28 cellular contexts compared by ENCODE assay signal in genomic region chr14:32379447-32379846, GRCh38.
"Had no signal": no experiment of that assay in that cellular context is flagged by ENCODE, and none has a peak within 500 bp of the region (broad histone marks: within the 10 kb centered on the region; RNA-seq: fewer than 3 reads in every experiment).

No MANE protein-coding gene starts in this region.

- FAIRE-seq: astrocyte had no signal

- H3K9ac ChIP-seq: parathyroid adenoma had no signal

- ATAC-seq: activated CD8-positive, alpha-beta T cell treated with anti-CD3 and anti-CD28 coated beads for 36 hours; activated T-cell treated with anti-CD3 and anti-CD28 coated beads, Interleukin-2, amount 50 U/mL, for 4 hours; activated T-helper 17 cell treated with anti-CD3 and anti-CD28 coated beads, Interleukin-2, amount 50 U/mL, for 72 hours; gastroesophageal sphincter; naive thymus-derived CD4-positive, alpha-beta T cell; stimulated activated naive B cell treated with anti-CD40 and anti-IgM and Interleukin-4, amounts not matched to agents 10 μg/mL and 1 μg/mL and 100 μg/mL, for 72 hours; upper lobe of right lung had no signal

- H3K27me3 ChIP-seq: brain microvascular endothelial cell, dorsolateral prefrontal cortex, gastroesophageal sphincter, suprapubic skin, tibial artery, upper lobe of right lung had no signal

- H3K4me3 Mint-ChIP-seq: activated B cell treated with CpG ODN at 0.5 μM for 24 hours; activated CD8-positive, alpha-beta T cell treated with anti-CD3 and anti-CD28 coated beads for 36 hours; activated T-cell treated with anti-CD3 and anti-CD28 coated beads, Interleukin-2, amount 50 U/mL, for 4 hours; activated T-helper 17 cell treated with anti-CD3 and anti-CD28 coated beads, Interleukin-2, amount 50 U/mL, for 72 hours; naive thymus-derived CD4-positive, alpha-beta T cell; stimulated activated naive B cell treated with anti-CD40 and anti-IgM and Interleukin-4, amounts not matched to agents 10 μg/mL and 1 μg/mL and 100 μg/mL, for 72 hours had no signal

- H3K36me3 ChIP-seq: brain microvascular endothelial cell, gastroesophageal sphincter, left ventricle myocardium inferior, suprapubic skin, tibial artery, upper lobe of right lung had no signal

- H3K4me1 Mint-ChIP-seq: activated B cell treated with CpG ODN at 0.5 μM for 24 hours had no signal

- H2AFZ ChIP-seq: hepatocyte, parathyroid adenoma had no signal

- H3K4me3 ChIP-seq: coronary artery, dorsolateral prefrontal cortex, gastroesophageal sphincter, hepatocyte, left ventricle myocardium inferior, lung, psoas muscle, suprapubic skin, tibial artery, upper lobe of right lung had no signal

- H3K27me3 Mint-ChIP-seq: activated B cell treated with CpG ODN at 0.5 μM for 24 hours; activated CD8-positive, alpha-beta T cell treated with anti-CD3 and anti-CD28 coated beads for 36 hours; naive thymus-derived CD4-positive, alpha-beta T cell had no signal

- H3K9me3 ChIP-seq: gastroesophageal sphincter, left ventricle myocardium inferior, psoas muscle, suprapubic skin, tibial artery, upper lobe of right lung had no signal

- H3K27ac ChIP-seq: brain microvascular endothelial cell, coronary artery, gastroesophageal sphincter, hepatocyte, left ventricle myocardium inferior, parathyroid adenoma, psoas muscle, suprapubic skin, tibial artery, upper lobe of right lung had no signal

- H3K27ac Mint-ChIP-seq: activated B cell treated with CpG ODN at 0.5 μM for 24 hours; activated CD8-positive, alpha-beta T cell treated with anti-CD3 and anti-CD28 coated beads for 36 hours; activated T-helper 17 cell treated with anti-CD3 and anti-CD28 coated beads, Interleukin-2, amount 50 U/mL, for 72 hours; naive thymus-derived CD4-positive, alpha-beta T cell; stimulated activated naive B cell treated with anti-CD40 and anti-IgM and Interleukin-4, amounts not matched to agents 10 μg/mL and 1 μg/mL and 100 μg/mL, for 72 hours had no signal

- H3K4me1 ChIP-seq: left ventricle myocardium inferior, tibial artery, upper lobe of right lung had no signal

- H3K36me3 Mint-ChIP-seq: naive thymus-derived CD4-positive, alpha-beta T cell; stimulated activated naive B cell treated with anti-CD40 and anti-IgM and Interleukin-4, amounts not matched to agents 10 μg/mL and 1 μg/mL and 100 μg/mL, for 72 hours had no signal

- DNase-seq: activated B cell treated with CpG ODN at 0.5 μM for 24 hours; activated CD4-positive, alpha-beta T cell treated with anti-CD3 and anti-CD28 coated beads, Interleukin-2, amount 50 U/mL, for 1 hour; activated CD8-positive, alpha-beta T cell treated with anti-CD3 and anti-CD28 coated beads for 36 hours; activated gamma-delta T cell treated with Interleukin-2 at 50 U/mL for 16 hours; activated naive CD4-positive, alpha-beta T cell treated with anti-CD3 and anti-CD28 coated beads, Interleukin-2, amount 50 U/mL, for 16 hours; activated T-cell treated with anti-CD3 and anti-CD28 coated beads, Interleukin-2, amount 50 U/mL, for 4 hours; amniotic stem cell; brain microvascular endothelial cell; dorsolateral prefrontal cortex; effector memory CD4-positive, alpha-beta T cell; erythroblast; left ventricle myocardium inferior; naive thymus-derived CD4-positive, alpha-beta T cell; nucleus accumbens; psoas muscle; stimulated activated CD4-positive, alpha-beta T cell treated with anti-CD3 and anti-CD28 coated beads, Interleukin-15, amount 100 ng/mL, for 24 hours; stimulated activated CD4-positive, alpha-beta T cell treated with anti-CD3 and anti-CD28 coated beads, Interleukin-2, amount 100 ng/mL, for 24 hours; stimulated activated naive B cell treated with anti-CD40 and anti-IgM and Interleukin-4, amounts not matched to agents 10 μg/mL and 1 μg/mL and 100 μg/mL, for 72 hours; tibial artery; upper lobe of right lung had no signal

- H3K79me2 ChIP-seq: hepatocyte, parathyroid adenoma had no signal

- H3K4me2 ChIP-seq: hepatocyte had no signal

- H3K9me3 Mint-ChIP-seq: activated B cell treated with CpG ODN at 0.5 μM for 24 hours; activated CD8-positive, alpha-beta T cell treated with anti-CD3 and anti-CD28 coated beads for 36 hours; activated T-cell treated with anti-CD3 and anti-CD28 coated beads, Interleukin-2, amount 50 U/mL, for 4 hours; naive thymus-derived CD4-positive, alpha-beta T cell; stimulated activated naive B cell treated with anti-CD40 and anti-IgM and Interleukin-4, amounts not matched to agents 10 μg/mL and 1 μg/mL and 100 μg/mL, for 72 hours had no signal
